Comparison of ENCODE assay signal across 18 cellular contexts in genomic region chr1:114335273-114335672, GRCh38.
DNase-seq lines count a peak whose midpoint lies in the region; ATAC-seq and TF ChIP-seq lines count a peak whose summit lies in the region.
"Had no signal": no experiment of that assay in that cellular context is flagged by ENCODE, and none has a peak within 500 bp of the region (broad histone marks: within the 10 kb centered on the region; RNA-seq: fewer than 3 reads in every experiment).

No MANE protein-coding gene starts in this region.

- ATAC-seq in activated naive CD4-positive, alpha-beta T cell treated with anti-CD3 and anti-CD28 coated beads, Interleukin-2, amount 50 U/mL, for 72 hours, result no peak
- no peak for ATAC-seq in PC-3
- no peak for ATAC-seq in stimulated activated naive CD8-positive, alpha-beta T cell treated with anti-CD3 and anti-CD28 coated beads, Interleukin-15, amount 100 ng/mL, for 72 hours
- ATAC-seq: Panc1 had no signal

- H3K4me3 ChIP-seq in PC-3 (ENCODE audit: low read length), result no peak overlapping the region
- no peak overlapping the region for H3K4me3 ChIP-seq in brain microvascular endothelial cell (ENCODE audit: low read depth, low read length)

- H3K9me2 ChIP-seq in PC-3 (replicated peaks; ENCODE audit: low read length), result no peaks in the 10 kb centered on the region

- no peaks in the 10 kb centered on the region for H3K79me2 ChIP-seq in PC-3 (ENCODE audit: low read length)

- DNase-seq in activated naive CD4-positive, alpha-beta T cell treated with anti-CD3 and anti-CD28 coated beads, Interleukin-2, amount 10 ng/mL, durations not matched to agents 7 days and 5 days, result no peak
- no peak for DNase-seq in activated naive CD4-positive, alpha-beta T cell treated with anti-CD3 and anti-CD28 coated beads, Interleukin-2, amount 50 U/mL, for 72 hours (ENCODE audit: low spot score in 2 of 2)
- DNase-seq in PC-3 (no peak), brain microvascular endothelial cell (no peak), NCI-H345 (lab: John Stamatoyannopoulos, UW) (no peak), glomerular visceral epithelial cell (ENCODE audit: extremely low spot score) (no peak)
- no peak for DNase-seq in stimulated activated naive CD8-positive, alpha-beta T cell treated with anti-CD3 and anti-CD28 coated beads, Interleukin-15, amount 100 ng/mL, for 72 hours
- DNase-seq: C1 segment of cervical spinal cord, Caco-2, DMS153, EL, KG1, NCI-H1048, NCI-H1436 treated with DMSO at 0.1 percent for 48 hours, NCI-H2081 treated with DMSO at 0.1 percent for 48 hours, NCI-H2227 treated with DMSO at 0.1 percent for 48 hours, NCI-H524 treated with DMSO at 0.1 percent for 48 hours had no signal

- H4K20me1 ChIP-seq in PC-3 (ENCODE audit: low read length), result no peaks in the 10 kb centered on the region

- peaks cover 8% of the 10 kb centered on the region for H3K36me3 Mint-ChIP-seq in activated naive CD4-positive, alpha-beta T cell treated with anti-CD3 and anti-CD28 coated beads, Interleukin-2, amount 10 ng/mL, durations not matched to agents 7 days and 5 days
- H3K36me3 Mint-ChIP-seq in activated naive CD4-positive, alpha-beta T cell treated with anti-CD3 and anti-CD28 coated beads, Interleukin-2, amount 50 U/mL, for 72 hours, result no peaks in the 10 kb centered on the region

- H3K27me3 ChIP-seq in PC-3 (ENCODE audit: low read length), result peaks cover 43% of the 10 kb centered on the region
- H3K27me3 ChIP-seq in brain microvascular endothelial cell (replicated peaks), result peaks cover 12% of the 10 kb centered on the region

- H3K27me3 Mint-ChIP-seq in activated naive CD4-positive, alpha-beta T cell treated with anti-CD3 and anti-CD28 coated beads, Interleukin-2, amount 10 ng/mL, durations not matched to agents 7 days and 5 days, result peaks cover 5% of the 10 kb centered on the region
- H3K27me3 Mint-ChIP-seq in stimulated activated naive CD8-positive, alpha-beta T cell treated with anti-CD3 and anti-CD28 coated beads, Interleukin-15, amount 100 ng/mL, for 72 hours, result no peaks in the 10 kb centered on the region

- in situ Hi-C loops in brain microvascular endothelial cell (cut with HindIII; ENCODE audit: low pct_ligation_motif_present, low sequenced_read_pairs), result no loop called here

- intact Hi-C loops in PC-3 (cut with micrococcal nuclease), result no loop called here

- H3K27ac Mint-ChIP-seq in activated naive CD4-positive, alpha-beta T cell treated with anti-CD3 and anti-CD28 coated beads, Interleukin-2, amount 10 ng/mL, durations not matched to agents 7 days and 5 days, result peak overlapping the region; percentile 81
- H3K27ac Mint-ChIP-seq in activated naive CD4-positive, alpha-beta T cell treated with anti-CD3 and anti-CD28 coated beads, Interleukin-2, amount 50 U/mL, for 72 hours, result no peak overlapping the region
- H3K27ac Mint-ChIP-seq in stimulated activated naive CD8-positive, alpha-beta T cell treated with anti-CD3 and anti-CD28 coated beads, Interleukin-15, amount 100 ng/mL, for 72 hours, result no peak overlapping the region

- H3K4me1 Mint-ChIP-seq in activated naive CD4-positive, alpha-beta T cell treated with anti-CD3 and anti-CD28 coated beads, Interleukin-2, amount 10 ng/mL, durations not matched to agents 7 days and 5 days, result peaks cover 73% of the 10 kb centered on the region
- H3K4me1 Mint-ChIP-seq in stimulated activated naive CD8-positive, alpha-beta T cell treated with anti-CD3 and anti-CD28 coated beads, Interleukin-15, amount 100 ng/mL, for 72 hours, result peaks cover 52% of the 10 kb centered on the region

- TF ChIP-seq CTCF in PC-3 (conservative IDR thresholded peaks at IDR 0.05; ENCODE audit: low read depth, low read length), result peak; percentile 19; the same call in 1 of the 2 replicates
- TF ChIP-seq CTCF in brain microvascular endothelial cell (IDR thresholded peaks at IDR 0.05; ENCODE audit: low read depth, low read length, missing control alignments), result peak; percentile 7

- H3F3A ChIP-seq in PC-3 (ENCODE audit: low read length, unreplicated experiment), result no peaks in the 10 kb centered on the region

- H3K9me3 ChIP-seq in PC-3 (ENCODE audit: low read length), result no peaks in the 10 kb centered on the region
- H3K9me3 ChIP-seq: Caco-2 had no signal

- H3K27ac ChIP-seq in PC-3 (ENCODE audit: low read length) (no peak overlapping the region), brain microvascular endothelial cell (no peak overlapping the region)

- H3K36me3 ChIP-seq in PC-3 (ENCODE audit: low read depth, low read length) (no peaks in the 10 kb centered on the region), brain microvascular endothelial cell (replicated peaks) (no peaks in the 10 kb centered on the region)

- no peak overlapping the region for H3K9ac ChIP-seq in PC-3 (ENCODE audit: low read length)

- no TSS peak for BruUV-seq in PC-3 (replicated peaks; lab: Mats Ljungman, UMichigan)

- no peaks in the 10 kb centered on the region for H3K4me1 ChIP-seq in PC-3 (ENCODE audit: insufficient read depth, low read length)
- H3K4me1 ChIP-seq: Caco-2 had no signal

- no peak overlapping the region for H2AFZ ChIP-seq in PC-3 (ENCODE audit: low read length)

- no peak overlapping the region for H3K4me3 Mint-ChIP-seq in activated naive CD4-positive, alpha-beta T cell treated with anti-CD3 and anti-CD28 coated beads, Interleukin-2, amount 10 ng/mL, durations not matched to agents 7 days and 5 days
- no peak overlapping the region for H3K4me3 Mint-ChIP-seq in stimulated activated naive CD8-positive, alpha-beta T cell treated with anti-CD3 and anti-CD28 coated beads, Interleukin-15, amount 100 ng/mL, for 72 hours

- no peak overlapping the region for H3K4me2 ChIP-seq in PC-3 (ENCODE audit: low read length)

- no peaks in the 10 kb centered on the region for H3K9me3 Mint-ChIP-seq in activated naive CD4-positive, alpha-beta T cell treated with anti-CD3 and anti-CD28 coated beads, Interleukin-2, amount 10 ng/mL, durations not matched to agents 7 days and 5 days
- H3K9me3 Mint-ChIP-seq in activated naive CD4-positive, alpha-beta T cell treated with anti-CD3 and anti-CD28 coated beads, Interleukin-2, amount 50 U/mL, for 72 hours, result peaks cover 0 to 2% of the 10 kb centered on the region in 2 donors
- H3K9me3 Mint-ChIP-seq in stimulated activated naive CD8-positive, alpha-beta T cell treated with anti-CD3 and anti-CD28 coated beads, Interleukin-15, amount 100 ng/mL, for 72 hours, result peaks cover 0 to 3% of the 10 kb centered on the region in 2 donors

- POLR2A ChIA-PET in PC-3 (lab: Charles Lee; ENCODE audit: unreplicated experiment), result no interaction called here

- CTCF ChIA-PET in activated naive CD4-positive, alpha-beta T cell treated with anti-CD3 and anti-CD28 coated beads, Interleukin-2, amount 10 ng/mL, durations not matched to agents 7 days and 5 days (lab: Charles Lee), result interaction anchor here (1.1 to 1.2 kb wide), 2 partner anchors 10 to 12 kb away, joined by 3 to 9 read pairs; no protein-coding TSS in a partner anchor
- CTCF ChIA-PET in PC-3 (lab: Charles Lee), result no interaction called here
